Comparison of ENCODE assay signal across 9 cellular contexts in the genomic region with DNA sequence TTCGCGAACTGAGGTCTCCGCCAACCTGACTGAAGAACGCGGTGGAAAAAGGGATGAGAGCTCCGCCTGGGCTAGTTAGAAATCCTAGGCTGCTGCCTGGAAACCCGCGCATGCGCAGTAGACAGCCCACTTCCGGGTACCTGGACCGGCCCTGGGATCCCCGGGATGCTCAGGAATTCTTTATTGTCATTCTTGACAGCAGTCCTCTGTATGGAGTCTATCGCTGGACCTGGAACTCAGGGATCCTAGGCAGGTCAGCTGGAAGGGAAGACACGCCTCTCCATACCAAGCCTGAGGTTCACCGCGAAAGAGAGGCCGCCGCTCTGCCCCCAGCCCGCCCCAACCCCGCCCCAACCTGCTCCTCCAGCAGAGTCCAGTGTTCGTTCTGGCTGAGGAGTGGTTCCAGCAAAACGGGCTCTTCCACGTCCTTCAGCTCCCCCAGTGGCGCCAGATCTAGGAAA.
DNase-seq lines count a peak whose midpoint lies in the region; ATAC-seq and TF ChIP-seq lines count a peak whose summit lies in the region.
"Had no signal": no experiment of that assay in that cellular context is flagged by ENCODE, and none has a peak within 500 bp of the region (broad histone marks: within the 10 kb centered on the region; RNA-seq: fewer than 3 reads in every experiment).

No MANE protein-coding gene starts in this region.

- WGBS in mammary epithelial cell (ENCODE audit: low coverage, missing lambda C conversion rate), result 51% methylated on average over 23 of the region's 24 CpGs

- DNase-seq in T47D (ENCODE audit: low read depth in 1 of 2, low spot score in 1 of 2) (peak; percentile 95), mammary epithelial cell (no peak), NCI-H774 (lab: John Stamatoyannopoulos, UW) (peak; percentile 78), foreskin keratinocyte (peak in 1 of 2 donors; percentile 3), upper lobe of right lung (peak; percentile 73), NOMO-1 treated with dmso at 0.1 percent for 144 hours (lab: John Stamatoyannopoulos, UW; ENCODE audit: unreplicated experiment) (no peak), HK-2 (ENCODE audit: unreplicated experiment) (no peak)
- DNase-seq: DND-41 had no signal

- H3K36me3 ChIP-seq in mammary epithelial cell (ENCODE audit: insufficient read depth, low read length) (no peaks in the 10 kb centered on the region), upper lobe of right lung (no peaks in the 10 kb centered on the region)

- intact Hi-C loops in mammary epithelial cell (cut with micrococcal nuclease), result no loop called here
- intact Hi-C loops in upper lobe of right lung (cut with DNase I), result loop anchor here (10.0 kb wide), 1 partner anchor 764 kb away; no protein-coding TSS in a partner anchor

- no peaks in the 10 kb centered on the region for H3K79me2 ChIP-seq in mammary epithelial cell (ENCODE audit: insufficient read depth, low read length)

- dilution Hi-C loops in mammary epithelial cell (cut with HindIII; ENCODE audit: low sequenced_read_pairs), result loop anchor here (25.0 kb wide), 1 partner anchor 666 kb away; no protein-coding TSS in a partner anchor

- H3K27ac ChIP-seq in mammary epithelial cell (ENCODE audit: insufficient read depth, low read depth, low read length) (no peak overlapping the region), foreskin keratinocyte (no peak overlapping the region), upper lobe of right lung (no peak overlapping the region)

- no peaks in the 10 kb centered on the region for H4K20me1 ChIP-seq in mammary epithelial cell (ENCODE audit: insufficient read depth, low read length)

- H3K4me1 ChIP-seq in mammary epithelial cell (ENCODE audit: insufficient read depth, low read length) (no peaks in the 10 kb centered on the region), foreskin keratinocyte (no peaks in the 10 kb centered on the region), upper lobe of right lung (no peaks in the 10 kb centered on the region)

- BruUV-seq in mammary epithelial cell (replicated peaks; lab: Mats Ljungman, UMichigan), result no TSS peak

- no peak for TF ChIP-seq CTCF in mammary epithelial cell (conservative IDR thresholded peaks at IDR 0.05 in 1 of 2, IDR thresholded peaks at IDR 0.05 in 1 of 2; ENCODE audit: extremely low read depth in 1 of 2, insufficient read depth in 1 of 2, low read depth in 1 of 2, low read length in 2 of 2)
- no peak for TF ChIP-seq CTCF in foreskin keratinocyte (conservative IDR thresholded peaks at IDR 0.05)
- no peak for TF ChIP-seq CTCF in upper lobe of right lung (IDR thresholded peaks at IDR 0.05)

- no peak overlapping the region for H2AFZ ChIP-seq in mammary epithelial cell (ENCODE audit: low read depth, low read length)

- CTCF ChIA-PET in mammary epithelial cell (lab: Charles Lee; ENCODE audit: low non-redundant PET), result no interaction called here

- no peak overlapping the region for H3K4me2 ChIP-seq in mammary epithelial cell (ENCODE audit: insufficient read depth, low read depth, low read length)

- ATAC-seq in foreskin keratinocyte (peak; percentile 68), upper lobe of right lung (peak; percentile 60), GM19463 (IDR thresholded peaks at IDR 0.05; ENCODE audit: unreplicated experiment) (no peak)

- in situ Hi-C loops in T47D (cut with HindIII; ENCODE audit: low pct_unique_long_range_greater_than_20kb, low sequenced_read_pairs) (no loop called here), mammary epithelial cell (cut with MboI; ENCODE audit: low sequenced_read_pairs in 2 of 2) (loop anchor here in 1 of 2 donors (25.0 kb wide), 1 partner anchor 666 kb away; no protein-coding TSS in a partner anchor)

- H3K27me3 ChIP-seq in mammary epithelial cell (ENCODE audit: insufficient read depth, low read length) (no peaks in the 10 kb centered on the region), foreskin keratinocyte (no peaks in the 10 kb centered on the region), upper lobe of right lung (no peaks in the 10 kb centered on the region)

- no peak overlapping the region for H3K9ac ChIP-seq in mammary epithelial cell (ENCODE audit: insufficient read depth, low read length)

- peaks cover 45% of the 10 kb centered on the region for H3K9me3 ChIP-seq in mammary epithelial cell (replicated peaks; ENCODE audit: insufficient read depth, low read length)
- H3K9me3 ChIP-seq in upper lobe of right lung, result no peaks in the 10 kb centered on the region

- H3K4me3 ChIP-seq in mammary epithelial cell (replicated peaks in 1 of 3; ENCODE audit: insufficient read depth in 1 of 3, low read depth in 2 of 3, low read length in 3 of 3), result no peak overlapping the region
- no peak overlapping the region for H3K4me3 ChIP-seq in upper lobe of right lung

Comparison
In these comparisons a context has a peak if more than half of its experiments do, and no peak if none do; other contexts are left out.
1. DNase-seq: peak in T47D (2 of 2), NCI-H774 (single experiment) and upper lobe of right lung (single experiment); none in mammary epithelial cell (single experiment), NOMO-1 treated with dmso at 0.1 percent for 144 hours (single experiment) and HK-2 (single experiment).